In genomic region chr11:9082575-9082974, GRCh38 we compare ENCODE assay signal across 15 cellular contexts. TPM values are rescaled to one million over a fixed set of nuclear protein-coding genes. Genes with fewer than 3 reads are reported as not detected.
A peak's percentile ranks its signal among the peaks of the same experiment; 100 is the strongest.
DNase-seq lines count a peak whose midpoint lies in the region; ATAC-seq and TF ChIP-seq lines count a peak whose summit lies in the region.
"Had no signal": no experiment of that assay in that cellular context is flagged by ENCODE, and none has a peak within 500 bp of the region (broad histone marks: within the 10 kb centered on the region; RNA-seq: fewer than 3 reads in every experiment).

No MANE protein-coding gene starts in this region.

- no peak overlapping the region for H3K4me3 ChIP-seq in fibroblast of villous mesenchyme (ENCODE audit: low read depth, low read length)
- H3K4me3 ChIP-seq: A549; BLaER1 treated with 17β-estradiol and CSF1 and Interleukin-3, amounts not matched to agents 10 nM and 100 nM had no signal

- no peak for ATAC-seq in HG02571 (IDR thresholded peaks at IDR 0.05; ENCODE audit: unreplicated experiment)
- ATAC-seq: A549; CD8-positive, alpha-beta T cell had no signal

- TF ChIP-seq CTCF in fibroblast of villous mesenchyme (IDR thresholded peaks at IDR 0.05; ENCODE audit: insufficient read depth, low read depth, low read length), result no peak

- DNase-seq in amniotic epithelial cell (ENCODE audit: low read depth) (peak; percentile 88), fibroblast of villous mesenchyme (ENCODE audit: low read depth) (peak; percentile 34), iris pigment epithelial cell (ENCODE audit: low read depth) (peak; percentile 32), T-helper 2 cell (no peak)
- DNase-seq: AML-193; Caco-2; Calu3; CD4-positive, alpha-beta T cell; CD8-positive, alpha-beta T cell; DMS79 treated with DMSO at 0.1 percent for 48 hours; GF-D8 had no signal

RNA-seq across cellular contexts. Expression of gene SCUBE2, which starts 8.8 kb away (rescaled TPM):
- total RNA-seq in fibroblast of villous mesenchyme, result 0.97 and 1.3 TPM in 2 replicates
- total RNA-seq: B cell; Calu3; CD8-positive, alpha-beta T cell had no signal

Comparison
In these comparisons a context has a peak if more than half of its experiments do, and no peak if none do; other contexts are left out.
1. DNase-seq: peak in amniotic epithelial cell (single experiment), fibroblast of villous mesenchyme (single experiment) and iris pigment epithelial cell (single experiment); none in T-helper 2 cell (0 of 5).